9 cellular contexts compared by ENCODE assay signal in genomic region chr2:201909961-201910361, GRCh38.
A peak's percentile ranks its signal among the peaks of the same experiment; 100 is the strongest.
DNase-seq lines count a peak whose midpoint lies in the region; ATAC-seq and TF ChIP-seq lines count a peak whose summit lies in the region.
"Had no signal": no experiment of that assay in that cellular context is flagged by ENCODE, and none has a peak within 500 bp of the region (broad histone marks: within the 10 kb centered on the region; RNA-seq: fewer than 3 reads in every experiment).

No MANE protein-coding gene starts in this region.

- no peak overlapping the region for H3K27ac ChIP-seq in CD4-positive, CD25-positive, alpha-beta regulatory T cell (ENCODE audit: insufficient read depth, low read length, poor library complexity, severe bottlenecking)
- H3K27ac ChIP-seq: testis had no signal

- peaks cover 13% of the 10 kb centered on the region for H3K27me3 Mint-ChIP-seq in CD4-positive, CD25-positive, alpha-beta regulatory T cell

- intact Hi-C loops in posterior cingulate gyrus (cut with DNase I) = no loop called here

- no peaks in the 10 kb centered on the region for H3K9me3 ChIP-seq in CD4-positive, CD25-positive, alpha-beta regulatory T cell (ENCODE audit: control insufficient read depth in 2 of 2, low read length in 2 of 2)
- no peaks in the 10 kb centered on the region for H3K9me3 ChIP-seq in HAP-1
- H3K9me3 ChIP-seq: testis had no signal

- peaks cover 4 to 13% (median 8%) of the 10 kb centered on the region in 4 donors for H3K4me1 Mint-ChIP-seq in CD4-positive, CD25-positive, alpha-beta regulatory T cell

- no peak for TF ChIP-seq CTCF in fibroblast of pulmonary artery (IDR thresholded peaks at IDR 0.05; ENCODE audit: low read length, missing control alignments)

- ATAC-seq in CD4-positive, CD25-positive, alpha-beta regulatory T cell (ENCODE audit: low read depth in 2 of 2) = no peak
- ATAC-seq in GM21381 (IDR thresholded peaks at IDR 0.05; ENCODE audit: unreplicated experiment) = peak; percentile 68

- no peaks in the 10 kb centered on the region for H3K4me1 ChIP-seq in CD4-positive, CD25-positive, alpha-beta regulatory T cell (ENCODE audit: control insufficient read depth, insufficient read depth, low read length, poor library complexity, severe bottlenecking)
- H3K4me1 ChIP-seq in HAP-1 = no peaks in the 10 kb centered on the region

- DNase-seq in CD4-positive, CD25-positive, alpha-beta regulatory T cell = peak in 1 of 3 donors; percentile 43
- DNase-seq in NOMO-1 treated with DMSO at 0.1 percent for 48 hours (lab: John Stamatoyannopoulos, UW; ENCODE audit: unreplicated experiment) (peak; percentile 29), fibroblast of pulmonary artery (ENCODE audit: low read depth) (peak; percentile 50), posterior cingulate gyrus (no peak), HAP-1 (ENCODE audit: low spot score in 2 of 2) (no peak), GDM1 (lab: John Stamatoyannopoulos, UW) (no peak)
- no peak for DNase-seq in stimulated activated naive CD4-positive, alpha-beta T cell treated with Interleukin-2 at 50 U/mL for 16 hours (lab: John Stamatoyannopoulos, UW)
- DNase-seq: testis had no signal

- peak overlapping the region in 2 of 3 donors; percentile 21 to 76 for H3K27ac Mint-ChIP-seq in CD4-positive, CD25-positive, alpha-beta regulatory T cell

- peaks cover 4% of the 10 kb centered on the region for H3K36me3 Mint-ChIP-seq in CD4-positive, CD25-positive, alpha-beta regulatory T cell

- H3K4me3 ChIP-seq in CD4-positive, CD25-positive, alpha-beta regulatory T cell (ENCODE audit: low read depth, low read length) = peak overlapping the region; percentile 42
- no peak overlapping the region for H3K4me3 ChIP-seq in fibroblast of pulmonary artery (replicated peaks; ENCODE audit: low read depth, low read length)
- no peak overlapping the region for H3K4me3 ChIP-seq in HAP-1
- H3K4me3 ChIP-seq: testis had no signal

- H3K36me3 ChIP-seq in CD4-positive, CD25-positive, alpha-beta regulatory T cell (ENCODE audit: control insufficient read depth, insufficient read depth, low read length) = no peaks in the 10 kb centered on the region
- no peaks in the 10 kb centered on the region for H3K36me3 ChIP-seq in HAP-1 (replicated peaks)

- H3K9me3 Mint-ChIP-seq in CD4-positive, CD25-positive, alpha-beta regulatory T cell = peaks cover 0 to 2% (median 0%) of the 10 kb centered on the region in 7 donors

- peaks cover 4% of the 10 kb centered on the region for H3K27me3 ChIP-seq in CD4-positive, CD25-positive, alpha-beta regulatory T cell (ENCODE audit: control insufficient read depth, insufficient read depth, low read length)
- no peaks in the 10 kb centered on the region for H3K27me3 ChIP-seq in HAP-1 (ENCODE audit: low read depth)
- H3K27me3 ChIP-seq: testis had no signal

- H3K4me3 Mint-ChIP-seq in CD4-positive, CD25-positive, alpha-beta regulatory T cell = peak overlapping the region in 3 of 4 donors; percentile 43 to 60 (median 46)

- in situ Hi-C loops in HAP-1 (cut with MboI; ENCODE audit: low sequenced_read_pairs) = no loop called here

Comparison
In these comparisons a context has a peak if more than half of its experiments do, and no peak if none do; other contexts are left out.
1. DNase-seq: peak in NOMO-1 treated with DMSO at 0.1 percent for 48 hours (single experiment) and fibroblast of pulmonary artery (single experiment); none in posterior cingulate gyrus (0 of 10), stimulated activated naive CD4-positive, alpha-beta T cell treated with Interleukin-2 at 50 U/mL for 16 hours (single experiment), HAP-1 (0 of 2) and GDM1 (single experiment).